Comparison of ENCODE assay signal across 25 cellular contexts in genomic region chr18:79487198-79488165, GRCh38.
A peak's percentile ranks its signal among the peaks of the same experiment; 100 is the strongest.
DNase-seq lines count a peak whose midpoint lies in the region; ATAC-seq, FAIRE-seq and TF ChIP-seq lines count a peak whose summit lies in the region.
"Had no signal": no experiment of that assay in that cellular context is flagged by ENCODE, and none has a peak within 500 bp of the region (broad histone marks: within the 10 kb centered on the region; RNA-seq: fewer than 3 reads in every experiment).

No MANE protein-coding gene starts in this region.

- FAIRE-seq in kidney (lab: Jason Lieb, UNC): no peak
- FAIRE-seq: pancreas had no signal

- TF ChIP-seq CTCF in Peyer's patch (IDR thresholded peaks at IDR 0.05): no peak
- no peak for TF ChIP-seq CTCF in kidney (IDR thresholded peaks at IDR 0.05; ENCODE audit: borderline replicate concordance, extremely low read depth, insufficient read depth)
- no peak for TF ChIP-seq CTCF in GM20000 (IDR thresholded peaks at IDR 0.05; ENCODE audit: extremely low read depth, missing control alignments)

- TF ChIP-seq POLR2A in Peyer's patch (IDR thresholded peaks at IDR 0.05): no peak

- no peaks in the 10 kb centered on the region for H3K27me3 ChIP-seq in H7 (ENCODE audit: control insufficient read depth, insufficient read depth, low read length)
- H3K27me3 ChIP-seq in Peyer's patch: no peaks in the 10 kb centered on the region
- H3K27me3 ChIP-seq: ascending aorta, hepatocyte, MG63, pancreas, tibial nerve had no signal

- no peaks in the 10 kb centered on the region for H3K4me1 ChIP-seq in Peyer's patch
- no peaks in the 10 kb centered on the region for H3K4me1 ChIP-seq in kidney (ENCODE audit: control insufficient read depth in 1 of 2, insufficient read depth in 1 of 2, low read depth in 1 of 2, low read length in 2 of 2)
- H3K4me1 ChIP-seq: HAP-1, pancreas had no signal

- DNase-seq in H7: peak; percentile 61
- DNase-seq in Peyer's patch: peak in 2 of 3 donors; percentile 33 to 47
- DNase-seq in kidney: peak; percentile 56
- DNase-seq in posterior vena cava (ENCODE audit: low spot score): peak; percentile 81
- DNase-seq in GM20000 (ENCODE audit: low spot score): no peak
- DNase-seq in NCI-H2081 (lab: John Stamatoyannopoulos, UW): no peak
- no peak for DNase-seq in NCI-H2171 treated with DMSO at 0.1 percent for 48 hours (lab: John Stamatoyannopoulos, UW)
- DNase-seq: activated CD4-positive, alpha-beta memory T cell treated with anti-CD3 and anti-CD28 coated beads, Interleukin-2, amount 10 ng/mL, durations not matched to agents 7 days and 5 days; activated CD4-positive, CD25-positive, alpha-beta regulatory T cell; activated T-cell treated with anti-CD3 and anti-CD28 coated beads, Interleukin-2, amount 50 U/mL, for 48 hours; central memory CD4-positive, alpha-beta T cell; foreskin fibroblast; GF-D8; mammary epithelial cell; MG63; NCI-H1417 treated with DMSO at 0.1 percent for 48 hours; NCI-H524; stimulated activated naive CD8-positive, alpha-beta T cell treated with anti-CD3 and anti-CD28 coated beads, Interleukin-15, Interleukin-2, amounts not matched to agents 100 U/mL and 50 U/mL, for 24 hours; T1000 had no signal

- ATAC-seq in HG03342 (IDR thresholded peaks at IDR 0.05; ENCODE audit: unreplicated experiment): no peak
- ATAC-seq: pancreas; stimulated activated naive CD8-positive, alpha-beta T cell treated with anti-CD3 and anti-CD28 coated beads, Interleukin-15, Interleukin-2, amounts not matched to agents 100 U/mL and 50 U/mL, for 24 hours had no signal

- no peak overlapping the region for H3K9ac ChIP-seq in kidney (ENCODE audit: low read length in 2 of 2)

- H3K27ac ChIP-seq in Peyer's patch (no peak overlapping the region), kidney (ENCODE audit: low read depth in 2 of 2, low read length in 2 of 2) (no peak overlapping the region)
- H3K27ac ChIP-seq: hepatocyte, pancreas had no signal

- intact Hi-C loops in kidney (cut with DNase I): no loop called here
- intact Hi-C loops in posterior vena cava (cut with DNase I): no loop called here

- H3K4me3 ChIP-seq in H7 (ENCODE audit: insufficient read depth, low read depth, low read length): no peak overlapping the region
- no peak overlapping the region for H3K4me3 ChIP-seq in Peyer's patch
- H3K4me3 ChIP-seq in kidney (ENCODE audit: low read length in 2 of 2): no peak overlapping the region
- H3K4me3 ChIP-seq: HAP-1, hepatocyte, MG63, pancreas, tibial nerve had no signal

- H3K36me3 ChIP-seq in H7 (replicated peaks; ENCODE audit: control insufficient read depth, insufficient read depth, low read length): no peaks in the 10 kb centered on the region
- peaks cover 0 to 17% (median 0%) of the 10 kb centered on the region in 3 donors for H3K36me3 ChIP-seq in Peyer's patch
- H3K36me3 ChIP-seq in kidney (ENCODE audit: control insufficient read depth in 1 of 2, insufficient read depth in 2 of 2, low read length in 2 of 2): no peaks in the 10 kb centered on the region
- H3K36me3 ChIP-seq: HAP-1, MG63 had no signal

- no peaks in the 10 kb centered on the region for H3K9me3 ChIP-seq in Peyer's patch
- H3K9me3 ChIP-seq in kidney (ENCODE audit: control insufficient read depth in 1 of 2, low read length in 2 of 2): no peaks in the 10 kb centered on the region
- H3K9me3 ChIP-seq: ascending aorta, HAP-1, MG63, pancreas, tibial nerve had no signal

Comparison
In these comparisons a context has a peak if more than half of its experiments do, and no peak if none do; other contexts are left out.
1. DNase-seq: peak in H7 (single experiment), Peyer's patch (2 of 3), kidney (single experiment) and posterior vena cava (single experiment); none in GM20000 (single experiment), NCI-H2081 (0 of 2) and NCI-H2171 treated with DMSO at 0.1 percent for 48 hours (single experiment).